In genomic region chr10:114635101-114635500, GRCh38 we compare ENCODE assay signal across 12 cellular contexts. TPM values are rescaled to one million over a fixed set of nuclear protein-coding genes. Genes with fewer than 3 reads are reported as not detected.
DNase-seq lines count a peak whose midpoint lies in the region; ATAC-seq, FAIRE-seq and TF ChIP-seq lines count a peak whose summit lies in the region.
"Had no signal": no experiment of that assay in that cellular context is flagged by ENCODE, and none has a peak within 500 bp of the region (broad histone marks: within the 10 kb centered on the region; RNA-seq: fewer than 3 reads in every experiment).

No MANE protein-coding gene starts in this region.

- no peak for FAIRE-seq in kidney (lab: Jason Lieb, UNC)

- H3K36me3 ChIP-seq in body of pancreas (replicated peaks in 1 of 2; ENCODE audit: insufficient read depth in 1 of 2, low read depth in 2 of 2) (no peaks in the 10 kb centered on the region), kidney (ENCODE audit: control insufficient read depth in 1 of 2, insufficient read depth in 2 of 2, low read length in 2 of 2) (no peaks in the 10 kb centered on the region), subcutaneous abdominal adipose tissue (ENCODE audit: control insufficient read depth in 5 of 5, insufficient read depth in 5 of 5, low read length in 5 of 5) (peaks cover 0 to 6% (median 0%) of the 10 kb centered on the region in 5 donors)

- H3K9me3 ChIP-seq in body of pancreas (no peaks in the 10 kb centered on the region), kidney (ENCODE audit: control insufficient read depth in 1 of 2, low read length in 2 of 2) (no peaks in the 10 kb centered on the region), subcutaneous abdominal adipose tissue (ENCODE audit: control insufficient read depth in 5 of 5, low read length in 5 of 5) (no peaks in the 10 kb centered on the region)

- intact Hi-C loops in body of pancreas (cut with DNase I) = no loop called here
- intact Hi-C loops in kidney (cut with DNase I) = no loop called here

- H3K36me3 Mint-ChIP-seq in activated naive CD4-positive, alpha-beta T cell treated with anti-CD3 and anti-CD28 coated beads, Interleukin-2, amount 50 U/mL, for 72 hours = peaks cover 0 to 4% of the 10 kb centered on the region in 2 donors
- H3K36me3 Mint-ChIP-seq: activated naive CD8-positive, alpha-beta T cell treated with anti-CD3 and anti-CD28 coated beads, Interleukin-2, amount 10 ng/mL, durations not matched to agents 7 days and 5 days; naive thymus-derived CD8-positive, alpha-beta T cell had no signal

- WGBS in body of pancreas, 2 donors = 49 to 54% methylated on average over 7 of the region's 7 CpGs

- H3K4me1 ChIP-seq in body of pancreas (peaks cover 36% of the 10 kb centered on the region), kidney (ENCODE audit: control insufficient read depth in 1 of 2, insufficient read depth in 1 of 2, low read depth in 1 of 2, low read length in 2 of 2) (peaks cover 28 to 38% of the 10 kb centered on the region in 2 donors), subcutaneous abdominal adipose tissue (ENCODE audit: control insufficient read depth in 5 of 5, insufficient read depth in 5 of 5, low read length in 5 of 5) (peaks cover 2 to 53% (median 44%) of the 10 kb centered on the region in 5 donors)

- H3K4me3 ChIP-seq in body of pancreas (no peak overlapping the region), kidney (ENCODE audit: low read length in 2 of 2) (peak overlapping the region; percentile 13 to 16), subcutaneous abdominal adipose tissue (ENCODE audit: low read depth in 1 of 5, low read length in 5 of 5) (no peak overlapping the region)

- no peak overlapping the region for H3K27ac Mint-ChIP-seq in activated naive CD4-positive, alpha-beta T cell treated with anti-CD3 and anti-CD28 coated beads, Interleukin-2, amount 50 U/mL, for 72 hours
- H3K27ac Mint-ChIP-seq: activated naive CD8-positive, alpha-beta T cell treated with anti-CD3 and anti-CD28 coated beads, Interleukin-2, amount 10 ng/mL, durations not matched to agents 7 days and 5 days; naive thymus-derived CD8-positive, alpha-beta T cell had no signal

- no peaks in the 10 kb centered on the region for H3K27me3 ChIP-seq in body of pancreas
- peaks cover 0 to 6% (median 0%) of the 10 kb centered on the region in 5 donors for H3K27me3 ChIP-seq in subcutaneous abdominal adipose tissue (ENCODE audit: control insufficient read depth in 5 of 5, insufficient read depth in 4 of 5, low read length in 5 of 5)

- no peak for TF ChIP-seq POLR2A in body of pancreas (IDR thresholded peaks at IDR 0.05)

- peak; percentile 22 for ATAC-seq in body of pancreas
- ATAC-seq in activated naive CD4-positive, alpha-beta T cell treated with anti-CD3 and anti-CD28 coated beads, Interleukin-2, amount 50 U/mL, for 72 hours = no peak
- ATAC-seq in GM21515 (IDR thresholded peaks at IDR 0.05; ENCODE audit: unreplicated experiment) = no peak
- ATAC-seq in GM19324 (IDR thresholded peaks at IDR 0.05; ENCODE audit: low FRiP score, unreplicated experiment) = no peak
- ATAC-seq: naive thymus-derived CD8-positive, alpha-beta T cell had no signal

- no peaks in the 10 kb centered on the region for H3K9me3 Mint-ChIP-seq in activated naive CD4-positive, alpha-beta T cell treated with anti-CD3 and anti-CD28 coated beads, Interleukin-2, amount 50 U/mL, for 72 hours
- H3K9me3 Mint-ChIP-seq: activated naive CD8-positive, alpha-beta T cell treated with anti-CD3 and anti-CD28 coated beads, Interleukin-2, amount 10 ng/mL, durations not matched to agents 7 days and 5 days; naive thymus-derived CD8-positive, alpha-beta T cell had no signal

- peak overlapping the region; percentile 55 to 82 (median 66) for H3K27ac ChIP-seq in body of pancreas
- peak overlapping the region; percentile 64 to 86 for H3K27ac ChIP-seq in kidney (ENCODE audit: low read depth in 2 of 2, low read length in 2 of 2)
- peak overlapping the region; percentile 32 for H3K27ac ChIP-seq in subcutaneous abdominal adipose tissue (ENCODE audit: low read depth, low read length)

- DNase-seq in NCI-H69 (lab: John Stamatoyannopoulos, UW) (peak; percentile 17), body of pancreas (no peak), kidney (no peak), D341Med (ENCODE audit: low spot score) (no peak)
- DNase-seq in activated naive CD4-positive, alpha-beta T cell treated with anti-CD3 and anti-CD28 coated beads, Interleukin-2, amount 50 U/mL, for 72 hours (ENCODE audit: low spot score in 2 of 2) = no peak
- DNase-seq: activated naive CD8-positive, alpha-beta T cell treated with anti-CD3 and anti-CD28 coated beads, Interleukin-2, amount 10 ng/mL, durations not matched to agents 7 days and 5 days; KG1; naive thymus-derived CD8-positive, alpha-beta T cell; NCI-H2107 had no signal

- TF ChIP-seq CTCF in body of pancreas (IDR thresholded peaks at IDR 0.05) = no peak
- TF ChIP-seq CTCF in kidney (IDR thresholded peaks at IDR 0.05; ENCODE audit: borderline replicate concordance, extremely low read depth, insufficient read depth) = no peak

- H3K9ac ChIP-seq in kidney (ENCODE audit: low read length in 2 of 2) (peak overlapping the region in 1 of 2 donors; percentile 20), subcutaneous abdominal adipose tissue (ENCODE audit: low read length in 5 of 5) (no peak overlapping the region)

RNA-seq across cellular contexts. Expression of gene ABLIM1, which starts 23.0 kb away (rescaled TPM):
- total RNA-seq in body of pancreas = 10 to 100 TPM; 34.6 to 54.7 TPM
- 158 TPM for total RNA-seq in kidney
- polyA plus RNA-seq in kidney (ENCODE audit: insufficient read depth, low read depth, low replicate concordance) = 32.3 TPM
- 100 to 1,000 TPM; 155 to 190 TPM for total RNA-seq in activated naive CD4-positive, alpha-beta T cell treated with anti-CD3 and anti-CD28 coated beads, Interleukin-2, amount 50 U/mL, for 72 hours

Comparison
In these comparisons a context has a peak if more than half of its experiments do, and no peak if none do; other contexts are left out.
1. H3K4me3 ChIP-seq: peak in kidney (2 of 2); none in body of pancreas (0 of 2) and subcutaneous abdominal adipose tissue (0 of 5).
2. Peak in every context shown above with its lines, with median percentiles within 50 percentile points of each other: H3K27ac ChIP-seq.